23 cellular contexts compared by ENCODE assay signal in genomic region chr20:17765017-17765416, GRCh38.
"Had no signal": no experiment of that assay in that cellular context is flagged by ENCODE, and none has a peak within 500 bp of the region (broad histone marks: within the 10 kb centered on the region; RNA-seq: fewer than 3 reads in every experiment).

No MANE protein-coding gene starts in this region.

- H3K9me3 Mint-ChIP-seq: immature natural killer cell, mesothelial cell of epicardium had no signal

- H3K4me2 ChIP-seq: hepatocyte had no signal

- DNase-seq: dermis blood vessel endothelial cell; dorsolateral prefrontal cortex; effector CD4-positive, alpha-beta T cell; effector memory CD4-positive, alpha-beta T cell; foreskin keratinocyte; heart left ventricle; hypothalamus; immature natural killer cell; left cardiac atrium; left lung; left ventricle myocardium superior; lower lobe of right lung; mesenchymal stem cell; mucosa of descending colon had no signal

- H3K36me3 Mint-ChIP-seq: immature natural killer cell, mesothelial cell of epicardium had no signal

- H3K9me3 ChIP-seq: esophagus muscularis mucosa, gastroesophageal sphincter, heart left ventricle, left lung, lower lobe of right lung, mucosa of descending colon had no signal

- H3K27ac Mint-ChIP-seq: immature natural killer cell, mesothelial cell of epicardium had no signal

- H3K4me3 Mint-ChIP-seq: immature natural killer cell, mesothelial cell of epicardium had no signal

- ATAC-seq: foreskin keratinocyte, gastroesophageal sphincter, heart left ventricle, left cardiac atrium, left lung, left ventricle myocardium superior, lower lobe of right lung, mucosa of descending colon had no signal

- H3K4me1 ChIP-seq: esophagus muscularis mucosa, foreskin keratinocyte, gastroesophageal sphincter, heart left ventricle, left lung had no signal

- H3K36me3 ChIP-seq: esophagus muscularis mucosa, gastroesophageal sphincter, heart left ventricle, left lung, lower lobe of right lung had no signal

- FAIRE-seq: colon, endothelial cell of umbilical vein, frontal cortex, keratinocyte had no signal

- H3K79me2 ChIP-seq: hepatocyte had no signal

- H2AFZ ChIP-seq: hepatocyte had no signal

- H3K27me3 ChIP-seq: esophagus muscularis mucosa, gastroesophageal sphincter, heart left ventricle, hepatocyte, left lung had no signal

- H3K4me1 Mint-ChIP-seq: immature natural killer cell had no signal

- H3K4me3 ChIP-seq: coronary artery, dorsolateral prefrontal cortex, esophagus muscularis mucosa, gastroesophageal sphincter, heart left ventricle, hepatocyte, left lung, lower lobe of right lung, mucosa of descending colon had no signal

- H3K27ac ChIP-seq: coronary artery, dorsolateral prefrontal cortex, esophagus muscularis mucosa, foreskin keratinocyte, gastroesophageal sphincter, heart left ventricle, hepatocyte, left lung, lower lobe of right lung had no signal
